ENCODE assay signal across 30 cellular contexts in genomic region chr5:15852217-15852616, GRCh38.
"Had no signal": no experiment of that assay in that cellular context is flagged by ENCODE, and none has a peak within 500 bp of the region (broad histone marks: within the 10 kb centered on the region; RNA-seq: fewer than 3 reads in every experiment).

No MANE protein-coding gene starts in this region.

- H3K36me3 Mint-ChIP-seq: activated CD8-positive, alpha-beta memory T cell treated with anti-CD3 and anti-CD28 coated beads, Interleukin-2, amount 10 ng/mL, durations not matched to agents 7 days and 5 days; activated naive CD4-positive, alpha-beta T cell treated with anti-CD3 and anti-CD28 coated beads, Interleukin-2, amount 10 ng/mL, durations not matched to agents 7 days and 5 days; activated naive CD8-positive, alpha-beta T cell treated with anti-CD3 and anti-CD28 coated beads, Interleukin-2, amount 10 ng/mL, durations not matched to agents 7 days and 5 days had no signal

- H3K27me3 ChIP-seq: ascending aorta, breast epithelium, cardiac muscle cell, esophagus muscularis mucosa, gastroesophageal sphincter had no signal

- H3K4me1 ChIP-seq: breast epithelium had no signal

- H3K27ac ChIP-seq: ascending aorta, breast epithelium, cardiac muscle cell, coronary artery, esophagus muscularis mucosa, gastroesophageal sphincter had no signal

- H3K4me3 ChIP-seq: ascending aorta, breast epithelium, cardiac muscle cell, coronary artery, esophagus muscularis mucosa, gastroesophageal sphincter had no signal

- H3K9me3 ChIP-seq: ascending aorta, breast epithelium, esophagus muscularis mucosa, gastroesophageal sphincter had no signal

- ATAC-seq: activated CD4-positive, CD25-positive, alpha-beta regulatory T cell treated with anti-CD3 and anti-CD28 coated beads, Interleukin-2, amount 50 U/mL, for 24 hours; activated CD8-positive, alpha-beta memory T cell treated with anti-CD3 and anti-CD28 coated beads, Interleukin-2, amount 10 ng/mL, durations not matched to agents 7 days and 5 days; activated CD8-positive, alpha-beta T cell treated with anti-CD3 and anti-CD28 coated beads, Interleukin-2, amount 10 ng/mL, durations not matched to agents 7 days and 5 days; activated naive CD4-positive, alpha-beta T cell treated with anti-CD3 and anti-CD28 coated beads, Interleukin-2, amount 50 U/mL, for 72 hours; gastroesophageal sphincter had no signal

- DNase-seq: activated B cell treated with CpG ODN at 0.5 μM for 24 hours; activated CD4-positive, alpha-beta T cell treated with anti-CD3 and anti-CD28 coated beads for 48 hours; activated CD4-positive, alpha-beta T cell treated with anti-CD3 and anti-CD28 coated beads, Interleukin-2, amount 50 U/mL, for 1 hour; activated CD4-positive, alpha-beta T cell treated with anti-CD3 and anti-CD28 coated beads, Interleukin-2, amount 50 U/mL, for 48 hours; activated CD8-positive, alpha-beta memory T cell treated with anti-CD3 and anti-CD28 coated beads, Interleukin-2, amount 10 ng/mL, durations not matched to agents 7 days and 5 days; activated CD8-positive, alpha-beta memory T cell treated with anti-CD3 and anti-CD28 coated beads, Interleukin-2, amount 50 U/mL, for 4 hours; activated CD8-positive, alpha-beta T cell treated with anti-CD3 and anti-CD28 coated beads, Interleukin-2, amount 10 ng/mL, durations not matched to agents 7 days and 5 days; activated gamma-delta T cell; activated naive CD4-positive, alpha-beta T cell; activated naive CD4-positive, alpha-beta T cell treated with anti-CD3 and anti-CD28 coated beads, Interleukin-2, amount 10 ng/mL, durations not matched to agents 7 days and 5 days; activated naive CD8-positive, alpha-beta T cell treated with anti-CD3 and anti-CD28 coated beads, Interleukin-2, amount 10 ng/mL, durations not matched to agents 7 days and 5 days; activated T-cell treated with anti-CD3 and anti-CD28 coated beads, Interleukin-2, amount 50 U/mL, for 1 hour; activated T-cell treated with anti-CD3 and anti-CD28 coated beads, Interleukin-2, amount 50 U/mL, for 48 hours; effector CD8-positive, alpha-beta T cell; erythroblast; foreskin melanocyte; T-helper 2 cell had no signal

- H3K4me1 Mint-ChIP-seq: activated B cell treated with CpG ODN at 0.5 μM for 24 hours; activated CD8-positive, alpha-beta memory T cell treated with anti-CD3 and anti-CD28 coated beads, Interleukin-2, amount 10 ng/mL, durations not matched to agents 7 days and 5 days; activated naive CD4-positive, alpha-beta T cell treated with anti-CD3 and anti-CD28 coated beads, Interleukin-2, amount 10 ng/mL, durations not matched to agents 7 days and 5 days; activated naive CD8-positive, alpha-beta T cell treated with anti-CD3 and anti-CD28 coated beads, Interleukin-2, amount 10 ng/mL, durations not matched to agents 7 days and 5 days; central memory CD8-positive, alpha-beta T cell had no signal

- H3K4me3 Mint-ChIP-seq: activated B cell treated with CpG ODN at 0.5 μM for 24 hours; activated CD8-positive, alpha-beta memory T cell treated with anti-CD3 and anti-CD28 coated beads, Interleukin-2, amount 10 ng/mL, durations not matched to agents 7 days and 5 days; activated CD8-positive, alpha-beta T cell treated with anti-CD3 and anti-CD28 coated beads, Interleukin-2, amount 10 ng/mL, durations not matched to agents 7 days and 5 days; activated naive CD4-positive, alpha-beta T cell treated with anti-CD3 and anti-CD28 coated beads, Interleukin-2, amount 10 ng/mL, durations not matched to agents 7 days and 5 days; activated naive CD8-positive, alpha-beta T cell treated with anti-CD3 and anti-CD28 coated beads, Interleukin-2, amount 10 ng/mL, durations not matched to agents 7 days and 5 days; activated T-helper 1 cell treated with anti-CD3 and anti-CD28 coated beads, Interleukin-12 subunit alpha, Interleukin-12 subunit beta, Interleukin-2, Interleukin-4 antibody, amounts not matched to agents 30 ng/mL and 10 ng/mL and 1 ng/mL, durations not matched to agents 14 hours and 24 hours and 36 hours; brain; central memory CD8-positive, alpha-beta T cell; dendritic cell treated with granulocyte-macrophage colony-stimulating factor and Interleukin-4, amounts not matched to agents 40 ng/mL and 50 ng/mL, for 4 days had no signal

- H3K27ac Mint-ChIP-seq: activated B cell treated with CpG ODN at 0.5 μM for 24 hours; activated CD8-positive, alpha-beta memory T cell treated with anti-CD3 and anti-CD28 coated beads, Interleukin-2, amount 10 ng/mL, durations not matched to agents 7 days and 5 days; activated CD8-positive, alpha-beta T cell treated with anti-CD3 and anti-CD28 coated beads, Interleukin-2, amount 10 ng/mL, durations not matched to agents 7 days and 5 days; activated naive CD4-positive, alpha-beta T cell treated with anti-CD3 and anti-CD28 coated beads, Interleukin-2, amount 10 ng/mL, durations not matched to agents 7 days and 5 days; activated naive CD4-positive, alpha-beta T cell treated with anti-CD3 and anti-CD28 coated beads, Interleukin-2, amount 50 U/mL, for 72 hours; activated naive CD8-positive, alpha-beta T cell treated with anti-CD3 and anti-CD28 coated beads, Interleukin-2, amount 10 ng/mL, durations not matched to agents 7 days and 5 days; activated T-helper 1 cell treated with anti-CD3 and anti-CD28 coated beads, Interleukin-12 subunit alpha, Interleukin-12 subunit beta, Interleukin-2, Interleukin-4 antibody, amounts not matched to agents 30 ng/mL and 10 ng/mL and 1 ng/mL, durations not matched to agents 14 hours and 24 hours and 36 hours; activated T-helper 2 cell treated with anti-CD3 and anti-CD28 coated beads, Interferon-gamma antibody, Interleukin-2, Interleukin-4, amounts not matched to agents 10 μg/mL and 5 μg/mL and 100 μg/mL, durations not matched to agents 14 hours and 24 hours and 36 hours; dendritic cell treated with granulocyte-macrophage colony-stimulating factor and Interleukin-4, amounts not matched to agents 40 ng/mL and 50 ng/mL, for 4 days had no signal

- H3K36me3 ChIP-seq: ascending aorta, breast epithelium, cardiac muscle cell, esophagus muscularis mucosa, gastroesophageal sphincter had no signal

- H3K27me3 Mint-ChIP-seq: activated B cell treated with CpG ODN at 0.5 μM for 24 hours; activated CD8-positive, alpha-beta memory T cell treated with anti-CD3 and anti-CD28 coated beads, Interleukin-2, amount 10 ng/mL, durations not matched to agents 7 days and 5 days; activated naive CD4-positive, alpha-beta T cell treated with anti-CD3 and anti-CD28 coated beads, Interleukin-2, amount 10 ng/mL, durations not matched to agents 7 days and 5 days; activated naive CD8-positive, alpha-beta T cell treated with anti-CD3 and anti-CD28 coated beads, Interleukin-2, amount 10 ng/mL, durations not matched to agents 7 days and 5 days; brain; central memory CD8-positive, alpha-beta T cell; dendritic cell treated with granulocyte-macrophage colony-stimulating factor and Interleukin-4, amounts not matched to agents 40 ng/mL and 50 ng/mL, for 4 days had no signal

- H3K9me3 Mint-ChIP-seq: activated naive CD4-positive, alpha-beta T cell treated with anti-CD3 and anti-CD28 coated beads, Interleukin-2, amount 10 ng/mL, durations not matched to agents 7 days and 5 days; activated naive CD8-positive, alpha-beta T cell treated with anti-CD3 and anti-CD28 coated beads, Interleukin-2, amount 10 ng/mL, durations not matched to agents 7 days and 5 days had no signal
